Comparison of ENCODE assay signal across 15 cellular contexts in genomic region chr1:59151860-59152259, GRCh38.
DNase-seq lines count a peak whose midpoint lies in the region; ATAC-seq lines count a peak whose summit lies in the region.
"Had no signal": no experiment of that assay in that cellular context is flagged by ENCODE, and none has a peak within 500 bp of the region (broad histone marks: within the 10 kb centered on the region; RNA-seq: fewer than 3 reads in every experiment).

No MANE protein-coding gene starts in this region.

- POLR2A ChIA-PET in activated CD4-positive, alpha-beta memory T cell treated with anti-CD3 and anti-CD28 coated beads, Interleukin-2, amount 10 ng/mL, durations not matched to agents 7 days and 5 days (lab: Charles Lee) = no interaction called here

- CTCF ChIA-PET in activated CD4-positive, alpha-beta memory T cell treated with anti-CD3 and anti-CD28 coated beads, Interleukin-2, amount 10 ng/mL, durations not matched to agents 7 days and 5 days (lab: Charles Lee) = no interaction called here

- DNase-seq in EH (ENCODE audit: low read depth) (peak; percentile 29), adipocyte (ENCODE audit: low read depth) (no peak), iris pigment epithelial cell (ENCODE audit: low read depth) (peak; percentile 31), NCI-H82 (lab: John Stamatoyannopoulos, UW) (no peak)
- DNase-seq in activated CD4-positive, alpha-beta memory T cell treated with anti-CD3 and anti-CD28 coated beads, Interleukin-2, amount 10 ng/mL, durations not matched to agents 7 days and 5 days = no peak
- DNase-seq in stimulated activated naive CD8-positive, alpha-beta T cell treated with anti-CD3 and anti-CD28 coated beads, Interleukin-15, Interleukin-2, amounts not matched to agents 100 U/mL and 50 U/mL, for 24 hours = no peak
- DNase-seq: activated CD4-positive, alpha-beta T cell treated with anti-CD3 and anti-CD28 coated beads, Interleukin-2, amount 10 ng/mL, durations not matched to agents 24 days and 14 days; CD4-positive, CD25-positive, alpha-beta regulatory T cell; cerebellar nuclear complex; left colon had no signal

- H3K27me3 ChIP-seq in adipocyte (replicated peaks; ENCODE audit: control insufficient read depth, insufficient read depth, low read length) (no peaks in the 10 kb centered on the region), skeletal muscle satellite cell (ENCODE audit: control insufficient read depth, insufficient read depth, low read length) (no peaks in the 10 kb centered on the region)
- H3K27me3 ChIP-seq: foreskin keratinocyte had no signal

- ATAC-seq in stimulated activated naive CD8-positive, alpha-beta T cell treated with anti-CD3 and anti-CD28 coated beads, Interleukin-15, Interleukin-2, amounts not matched to agents 100 U/mL and 50 U/mL, for 24 hours = no peak
- no peak for ATAC-seq in HG02870 (IDR thresholded peaks at IDR 0.05; ENCODE audit: unreplicated experiment)
- ATAC-seq: activated T-helper 17 cell treated with anti-CD3 and anti-CD28 coated beads, Interleukin-2, amount 50 U/mL, for 72 hours had no signal

- H3K27ac Mint-ChIP-seq in activated CD4-positive, alpha-beta memory T cell treated with anti-CD3 and anti-CD28 coated beads, Interleukin-2, amount 10 ng/mL, durations not matched to agents 7 days and 5 days = no peak overlapping the region
- H3K27ac Mint-ChIP-seq: activated CD4-positive, alpha-beta T cell treated with anti-CD3 and anti-CD28 coated beads, Interleukin-2, amount 10 ng/mL, durations not matched to agents 24 days and 14 days; activated T-helper 17 cell treated with anti-CD3 and anti-CD28 coated beads, Interleukin-2, amount 50 U/mL, for 72 hours; CD4-positive, CD25-positive, alpha-beta regulatory T cell had no signal

- H3K9ac ChIP-seq in adipocyte (ENCODE audit: low read length) = peak overlapping the region; percentile 81
- H3K9ac ChIP-seq in skeletal muscle satellite cell (ENCODE audit: low read depth, low read length) = peak overlapping the region; percentile 61

- peaks cover 16% of the 10 kb centered on the region for H3K4me1 Mint-ChIP-seq in activated CD4-positive, alpha-beta memory T cell treated with anti-CD3 and anti-CD28 coated beads, Interleukin-2, amount 10 ng/mL, durations not matched to agents 7 days and 5 days
- H3K4me1 Mint-ChIP-seq: activated T-helper 17 cell treated with anti-CD3 and anti-CD28 coated beads, Interleukin-2, amount 50 U/mL, for 72 hours had no signal

- H3K9me3 ChIP-seq in adipocyte (ENCODE audit: control insufficient read depth, low read length) = no peaks in the 10 kb centered on the region
- no peaks in the 10 kb centered on the region for H3K9me3 ChIP-seq in skeletal muscle satellite cell (replicated peaks; ENCODE audit: low read length)
- H3K9me3 ChIP-seq: prostate gland had no signal

- H3K36me3 ChIP-seq in adipocyte (ENCODE audit: control insufficient read depth, insufficient read depth, low read length, severe bottlenecking) (no peaks in the 10 kb centered on the region), skeletal muscle satellite cell (ENCODE audit: insufficient read depth, low read length) (no peaks in the 10 kb centered on the region)
- H3K36me3 ChIP-seq: prostate gland had no signal

- no peaks in the 10 kb centered on the region for H3K9me3 Mint-ChIP-seq in activated CD4-positive, alpha-beta memory T cell treated with anti-CD3 and anti-CD28 coated beads, Interleukin-2, amount 10 ng/mL, durations not matched to agents 7 days and 5 days
- H3K9me3 Mint-ChIP-seq: activated CD4-positive, alpha-beta T cell treated with anti-CD3 and anti-CD28 coated beads, Interleukin-2, amount 10 ng/mL, durations not matched to agents 24 days and 14 days; activated T-helper 17 cell treated with anti-CD3 and anti-CD28 coated beads, Interleukin-2, amount 50 U/mL, for 72 hours had no signal

- no peak overlapping the region for H3K4me3 Mint-ChIP-seq in activated CD4-positive, alpha-beta memory T cell treated with anti-CD3 and anti-CD28 coated beads, Interleukin-2, amount 10 ng/mL, durations not matched to agents 7 days and 5 days
- H3K4me3 Mint-ChIP-seq: activated CD4-positive, alpha-beta T cell treated with anti-CD3 and anti-CD28 coated beads, Interleukin-2, amount 10 ng/mL, durations not matched to agents 24 days and 14 days; activated T-helper 17 cell treated with anti-CD3 and anti-CD28 coated beads, Interleukin-2, amount 50 U/mL, for 72 hours; CD4-positive, CD25-positive, alpha-beta regulatory T cell had no signal

- H3K4me1 ChIP-seq in adipocyte (ENCODE audit: control insufficient read depth, insufficient read depth, low read length) (peaks cover 58% of the 10 kb centered on the region), skeletal muscle satellite cell (ENCODE audit: control insufficient read depth, insufficient read depth, low read length) (peaks cover 41% of the 10 kb centered on the region)
- H3K4me1 ChIP-seq: prostate gland had no signal

- H3K4me2 ChIP-seq in skeletal muscle satellite cell (ENCODE audit: low read length) = peak overlapping the region; percentile 79

- peak overlapping the region; percentile 16 for H3K4me3 ChIP-seq in adipocyte (ENCODE audit: low read length)
- H3K4me3 ChIP-seq in skeletal muscle satellite cell (ENCODE audit: low read length) = no peak overlapping the region
- H3K4me3 ChIP-seq: prostate gland had no signal

- no peaks in the 10 kb centered on the region for H3K27me3 Mint-ChIP-seq in activated CD4-positive, alpha-beta memory T cell treated with anti-CD3 and anti-CD28 coated beads, Interleukin-2, amount 10 ng/mL, durations not matched to agents 7 days and 5 days
- H3K27me3 Mint-ChIP-seq: activated CD4-positive, alpha-beta T cell treated with anti-CD3 and anti-CD28 coated beads, Interleukin-2, amount 10 ng/mL, durations not matched to agents 24 days and 14 days; activated T-helper 17 cell treated with anti-CD3 and anti-CD28 coated beads, Interleukin-2, amount 50 U/mL, for 72 hours; CD4-positive, CD25-positive, alpha-beta regulatory T cell had no signal

- no peaks in the 10 kb centered on the region for H3K36me3 Mint-ChIP-seq in activated CD4-positive, alpha-beta memory T cell treated with anti-CD3 and anti-CD28 coated beads, Interleukin-2, amount 10 ng/mL, durations not matched to agents 7 days and 5 days (ENCODE audit: low read depth)
- H3K36me3 Mint-ChIP-seq: CD4-positive, CD25-positive, alpha-beta regulatory T cell had no signal

Comparison
In these comparisons a context has a peak if more than half of its experiments do, and no peak if none do; other contexts are left out.
1. DNase-seq: peak in EH (single experiment) and iris pigment epithelial cell (single experiment); none in adipocyte (single experiment), NCI-H82 (single experiment), activated CD4-positive, alpha-beta memory T cell treated with anti-CD3 and anti-CD28 coated beads, Interleukin-2, amount 10 ng/mL, durations not matched to agents 7 days and 5 days (single experiment) and stimulated activated naive CD8-positive, alpha-beta T cell treated with anti-CD3 and anti-CD28 coated beads, Interleukin-15, Interleukin-2, amounts not matched to agents 100 U/mL and 50 U/mL, for 24 hours (single experiment).